In genomic region chr17:47066095-47066494, GRCh38 we compare ENCODE assay signal across 11 cellular contexts.
DNase-seq lines count a peak whose midpoint lies in the region; ATAC-seq and TF ChIP-seq lines count a peak whose summit lies in the region.
"Had no signal": no experiment of that assay in that cellular context is flagged by ENCODE, and none has a peak within 500 bp of the region (broad histone marks: within the 10 kb centered on the region; RNA-seq: fewer than 3 reads in every experiment).

No MANE protein-coding gene starts in this region.

- no TSS peak for BruUV-seq in PC-9 (replicated peaks; lab: Mats Ljungman, UMichigan)

- no peaks in the 10 kb centered on the region for H3K27me3 Mint-ChIP-seq in activated CD4-positive, alpha-beta T cell treated with anti-CD3 and anti-CD28 coated beads for 36 hours
- H3K27me3 Mint-ChIP-seq in neural progenitor cell (ENCODE audit: insufficient read depth, low read depth) = no peaks in the 10 kb centered on the region

- H3K27me3 ChIP-seq in PC-9 (ENCODE audit: insufficient read depth, low read depth) (no peaks in the 10 kb centered on the region), endocrine pancreas (ENCODE audit: control insufficient read depth, insufficient read depth, low read length) (no peaks in the 10 kb centered on the region), neural progenitor cell (no peaks in the 10 kb centered on the region)

- no peaks in the 10 kb centered on the region for H3K9me2 ChIP-seq in PC-9 (ENCODE audit: insufficient read depth)

- H3K36me3 ChIP-seq in PC-9 (ENCODE audit: low read depth) (no peaks in the 10 kb centered on the region), endocrine pancreas (ENCODE audit: control insufficient read depth, insufficient read depth, low read length) (no peaks in the 10 kb centered on the region), neural progenitor cell (no peaks in the 10 kb centered on the region)

- H3K27ac ChIP-seq in PC-9 (no peak overlapping the region), neural progenitor cell (no peak overlapping the region)

- peaks cover 23% of the 10 kb centered on the region for H3K4me1 Mint-ChIP-seq in activated CD4-positive, alpha-beta T cell treated with anti-CD3 and anti-CD28 coated beads for 36 hours
- peaks cover 14% of the 10 kb centered on the region for H3K4me1 Mint-ChIP-seq in neural progenitor cell

- peak overlapping the region; percentile 95 for H3K27ac Mint-ChIP-seq in activated CD4-positive, alpha-beta T cell treated with anti-CD3 and anti-CD28 coated beads for 36 hours
- H3K27ac Mint-ChIP-seq in neural progenitor cell = no peak overlapping the region

- H3K9ac ChIP-seq in endocrine pancreas (ENCODE audit: control insufficient read depth, insufficient read depth, low read length) (no peak overlapping the region), neural progenitor cell (no peak overlapping the region)

- H2AFZ ChIP-seq in PC-9 (no peak overlapping the region), neural progenitor cell (replicated peaks) (no peak overlapping the region)

- CTCF ChIA-PET in activated CD4-positive, alpha-beta T cell treated with anti-CD3 and anti-CD28 coated beads for 36 hours (lab: Charles Lee) = interaction anchor here (0.8 to 1.2 kb wide), 2 partner anchors 10 to 257 kb away, joined by 3 read pairs; no protein-coding TSS in a partner anchor
- CTCF ChIA-PET in PC-9 (lab: Charles Lee) = no interaction called here

- peak overlapping the region; percentile 91 for H3K4me2 ChIP-seq in PC-9
- peak overlapping the region; percentile 88 for H3K4me2 ChIP-seq in neural progenitor cell

- peak overlapping the region; percentile 83 for H3K4me3 Mint-ChIP-seq in activated CD4-positive, alpha-beta T cell treated with anti-CD3 and anti-CD28 coated beads for 36 hours
- peak overlapping the region; percentile 97 for H3K4me3 Mint-ChIP-seq in neural progenitor cell

- TF ChIP-seq CTCF in PC-9 (conservative IDR thresholded peaks at IDR 0.05) (no peak), neural progenitor cell (IDR thresholded peaks at IDR 0.05) (no peak)

- peaks cover 23% of the 10 kb centered on the region; the same call in 1 of the 2 replicates for H3F3A ChIP-seq in PC-9 (ENCODE audit: insufficient read depth, low read depth)
- peaks cover 8% of the 10 kb centered on the region for H3F3A ChIP-seq in neural progenitor cell (ENCODE audit: low read depth)

- peaks cover 13% of the 10 kb centered on the region for H3K36me3 Mint-ChIP-seq in activated CD4-positive, alpha-beta T cell treated with anti-CD3 and anti-CD28 coated beads for 36 hours (ENCODE audit: low read depth)
- peaks cover 4% of the 10 kb centered on the region for H3K36me3 Mint-ChIP-seq in neural progenitor cell

- H3K9me3 ChIP-seq in PC-9 (ENCODE audit: insufficient read depth, low read depth) (peaks cover 3% of the 10 kb centered on the region; the same call in 1 of the 2 replicates), endocrine pancreas (ENCODE audit: control insufficient read depth, low read length) (no peaks in the 10 kb centered on the region), neural progenitor cell (ENCODE audit: low read depth) (no peaks in the 10 kb centered on the region)

- no peak for ATAC-seq in activated CD4-positive, alpha-beta T cell treated with anti-CD3 and anti-CD28 coated beads for 36 hours
- ATAC-seq in GM21723 (IDR thresholded peaks at IDR 0.05; ENCODE audit: unreplicated experiment) = no peak

- DNase-seq in activated CD4-positive, alpha-beta T cell treated with anti-CD3 and anti-CD28 coated beads for 36 hours = no peak
- no peak for DNase-seq in activated CD4-positive, alpha-beta T cell treated with anti-CD3 and anti-CD28 coated beads for 48 hours
- DNase-seq in PC-9 (no peak), neural progenitor cell (ENCODE audit: low spot score) (peak; percentile 10), hypothalamus (lab: John Stamatoyannopoulos, UW) (no peak)
- no peak for DNase-seq in stimulated activated CD4-positive, alpha-beta T cell treated with anti-CD3 and anti-CD28 coated beads, Interleukin-12 subunit alpha, Interleukin-12 subunit beta, amount 100 ng/mL, for 4 hours
- DNase-seq: ACHN, cortex of kidney, SIG-M5 had no signal

- POLR2A ChIA-PET in activated CD4-positive, alpha-beta T cell treated with anti-CD3 and anti-CD28 coated beads for 36 hours (lab: Charles Lee) = no interaction called here
- POLR2A ChIA-PET in PC-9 (lab: Charles Lee; ENCODE audit: unreplicated experiment) = no interaction called here

- H3K4me3 ChIP-seq in PC-9 = no peak overlapping the region; the same call in 1 of the 2 replicates
- H3K4me3 ChIP-seq in endocrine pancreas (ENCODE audit: control insufficient read depth, insufficient read depth, low read length) = peak overlapping the region; percentile 92
- H3K4me3 ChIP-seq in neural progenitor cell = peak overlapping the region; percentile 94

- H3K4me1 ChIP-seq in PC-9 (replicated peaks; ENCODE audit: insufficient read depth) = peaks cover 17% of the 10 kb centered on the region
- no peaks in the 10 kb centered on the region for H3K4me1 ChIP-seq in endocrine pancreas (ENCODE audit: control insufficient read depth, insufficient read depth, low read length)
- H3K4me1 ChIP-seq in neural progenitor cell = peaks cover 8% of the 10 kb centered on the region

- intact Hi-C loops in activated CD4-positive, alpha-beta T cell treated with anti-CD3 and anti-CD28 coated beads for 36 hours (cut with DNase I, micrococcal nuclease) = loop anchor here in 1 of 2 experiments (2.0 to 5.0 kb wide), 2 partner anchors 121 to 139 kb away; partner anchors contain the start of gene CDC27
- intact Hi-C loops in PC-9 (cut with micrococcal nuclease; ENCODE audit: unreplicated experiment) = no loop called here

- H3K79me2 ChIP-seq in PC-9 (ENCODE audit: low read depth) (0 out of 2 replicates have a peak, but pooled peaks cover 5% of the 10 kb centered on the region), neural progenitor cell (ENCODE audit: low read depth) (no peaks in the 10 kb centered on the region)

- H4K20me1 ChIP-seq in PC-9 (ENCODE audit: insufficient read depth) = no peaks in the 10 kb centered on the region
- no peaks in the 10 kb centered on the region for H4K20me1 ChIP-seq in neural progenitor cell (ENCODE audit: low read depth)

- no peaks in the 10 kb centered on the region for H3K9me3 Mint-ChIP-seq in activated CD4-positive, alpha-beta T cell treated with anti-CD3 and anti-CD28 coated beads for 36 hours (ENCODE audit: low read depth)
- peaks cover 2% of the 10 kb centered on the region for H3K9me3 Mint-ChIP-seq in neural progenitor cell
